ENCODE assay signal across 20 cellular contexts in the genomic region with DNA sequence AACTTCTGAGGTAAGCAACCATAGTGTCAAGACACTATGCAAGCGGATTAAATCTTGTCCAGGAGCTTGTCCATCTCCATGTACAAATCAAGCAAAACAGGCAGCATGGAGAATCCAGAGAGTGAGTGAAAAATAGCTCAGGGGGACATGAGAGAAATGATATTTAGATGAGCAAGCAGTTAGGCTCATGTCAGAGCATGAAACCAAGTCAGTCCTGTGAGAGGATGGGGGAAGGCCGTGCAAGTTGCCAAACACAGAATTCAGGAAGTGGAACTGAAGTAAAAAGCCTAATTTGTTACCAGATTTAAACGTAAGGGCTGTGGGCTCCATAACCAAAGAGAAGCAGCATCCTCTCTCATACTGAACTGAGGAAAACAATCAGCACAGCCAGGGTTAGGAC.
"Had no signal": no experiment of that assay in that cellular context is flagged by ENCODE, and none has a peak within 500 bp of the region (broad histone marks: within the 10 kb centered on the region; RNA-seq: fewer than 3 reads in every experiment).

No MANE protein-coding gene starts in this region.

- H3K27me3 ChIP-seq: body of pancreas had no signal

- H3K27me3 Mint-ChIP-seq: dendritic cell treated with granulocyte-macrophage colony-stimulating factor and Interleukin-4, amounts not matched to agents 40 ng/mL and 50 ng/mL, for 4 days; progenitor cell of endocrine pancreas; T-helper 17 cell had no signal

- FAIRE-seq: TTC549 had no signal

- H3K27ac Mint-ChIP-seq: activated naive CD4-positive, alpha-beta T cell treated with anti-CD3 and anti-CD28 coated beads, Interleukin-2, amount 50 U/mL, for 24 hours; dendritic cell treated with granulocyte-macrophage colony-stimulating factor and Interleukin-4, amounts not matched to agents 40 ng/mL and 50 ng/mL, for 4 days; effector memory CD8-positive, alpha-beta T cell; immature natural killer cell; naive thymus-derived CD8-positive, alpha-beta T cell; progenitor cell of endocrine pancreas; T-helper 17 cell had no signal

- H3K4me1 ChIP-seq: body of pancreas had no signal

- H3K4me3 Mint-ChIP-seq: activated naive CD4-positive, alpha-beta T cell treated with anti-CD3 and anti-CD28 coated beads, Interleukin-2, amount 50 U/mL, for 24 hours; dendritic cell treated with granulocyte-macrophage colony-stimulating factor and Interleukin-4, amounts not matched to agents 40 ng/mL and 50 ng/mL, for 4 days; effector memory CD8-positive, alpha-beta T cell; immature natural killer cell; naive thymus-derived CD8-positive, alpha-beta T cell; T-helper 17 cell had no signal

- H3K9me3 ChIP-seq: body of pancreas had no signal

- H3K4me3 ChIP-seq: body of pancreas, lung, mucosa of descending colon had no signal

- H3K27ac ChIP-seq: body of pancreas had no signal

- H3K36me3 Mint-ChIP-seq: activated naive CD4-positive, alpha-beta T cell treated with anti-CD3 and anti-CD28 coated beads, Interleukin-2, amount 50 U/mL, for 24 hours; immature natural killer cell had no signal

- H3K4me1 Mint-ChIP-seq: activated naive CD4-positive, alpha-beta T cell treated with anti-CD3 and anti-CD28 coated beads, Interleukin-2, amount 50 U/mL, for 24 hours; immature natural killer cell; naive thymus-derived CD8-positive, alpha-beta T cell; T-helper 17 cell had no signal

- DNase-seq: activated CD4-positive, alpha-beta T cell treated with anti-CD3 and anti-CD28 coated beads, Interleukin-2, amount 50 U/mL, for 1 hour; activated CD4-positive, CD25-positive, alpha-beta regulatory T cell; activated effector memory CD4-positive, alpha-beta T cell treated with Interleukin-2 at 50 U/mL for 16 hours; body of pancreas; cerebellar nuclear complex; effector memory CD8-positive, alpha-beta T cell; immature natural killer cell; left cardiac atrium; mucosa of descending colon; naive thymus-derived CD8-positive, alpha-beta T cell; occipital lobe; stimulated activated naive CD4-positive, alpha-beta T cell; substantia nigra; T-helper 17 cell; trophoblast cell had no signal
